In genomic region chr3:108416111-108416869, GRCh38 we compare ENCODE assay signal across 14 cellular contexts.
"Had no signal": no experiment of that assay in that cellular context is flagged by ENCODE, and none has a peak within 500 bp of the region (broad histone marks: within the 10 kb centered on the region; RNA-seq: fewer than 3 reads in every experiment).

No MANE protein-coding gene starts in this region.

- H3K9me3 Mint-ChIP-seq: activated CD4-positive, alpha-beta memory T cell treated with anti-CD3 and anti-CD28 coated beads for 36 hours; naive thymus-derived CD4-positive, alpha-beta T cell; T-helper 1 cell treated with Interleukin-12 subunit alpha and Interleukin-12 subunit beta and Interleukin-4 antibody, amounts not matched to agents 30 μg/mL and 1 μg/mL, for 36 hours had no signal

- H3K9me3 ChIP-seq: esophagus squamous epithelium, transverse colon had no signal

- H3K36me3 ChIP-seq: esophagus squamous epithelium, transverse colon had no signal

- H3K36me3 Mint-ChIP-seq: activated CD4-positive, alpha-beta memory T cell treated with anti-CD3 and anti-CD28 coated beads for 36 hours; brain; naive thymus-derived CD4-positive, alpha-beta T cell had no signal

- H3K27me3 Mint-ChIP-seq: brain had no signal

- H3K4me3 ChIP-seq: dorsolateral prefrontal cortex, esophagus squamous epithelium, SK-N-MC, transverse colon had no signal

- H3K27ac ChIP-seq: dorsolateral prefrontal cortex, esophagus squamous epithelium, SK-N-MC, transverse colon had no signal

- ATAC-seq: naive thymus-derived CD4-positive, alpha-beta T cell had no signal

- H3K27ac Mint-ChIP-seq: activated CD4-positive, alpha-beta memory T cell treated with anti-CD3 and anti-CD28 coated beads for 36 hours; brain; naive thymus-derived CD4-positive, alpha-beta T cell; T-helper 1 cell treated with Interleukin-12 subunit alpha and Interleukin-12 subunit beta and Interleukin-4 antibody, amounts not matched to agents 30 μg/mL and 1 μg/mL, for 36 hours had no signal

- DNase-seq: activated CD4-positive, alpha-beta memory T cell treated with anti-CD3 and anti-CD28 coated beads for 36 hours; activated CD8-positive, alpha-beta memory T cell treated with anti-CD3 and anti-CD28 coated beads, Interleukin-2, amount 50 U/mL, for 4 hours; activated effector memory CD4-positive, alpha-beta T cell treated with Interleukin-2 at 50 U/mL for 16 hours; cerebellar nuclear complex; dorsolateral prefrontal cortex; esophagus squamous epithelium; foreskin melanocyte; head of caudate nucleus; naive thymus-derived CD4-positive, alpha-beta T cell; substantia nigra; transverse colon had no signal

- H3K4me1 Mint-ChIP-seq: brain; naive thymus-derived CD4-positive, alpha-beta T cell had no signal

- H3K27me3 ChIP-seq: dorsolateral prefrontal cortex, esophagus squamous epithelium, transverse colon had no signal

- H3K4me3 Mint-ChIP-seq: activated CD4-positive, alpha-beta memory T cell treated with anti-CD3 and anti-CD28 coated beads for 36 hours; brain; naive thymus-derived CD4-positive, alpha-beta T cell; T-helper 1 cell treated with Interleukin-12 subunit alpha and Interleukin-12 subunit beta and Interleukin-4 antibody, amounts not matched to agents 30 μg/mL and 1 μg/mL, for 36 hours had no signal
